ENCODE assay signal across 11 cellular contexts in genomic region chr4:89929425-89930272, GRCh38. TPM values are rescaled to one million over a fixed set of nuclear protein-coding genes. Genes with fewer than 3 reads are reported as not detected.
DNase-seq lines count a peak whose midpoint lies in the region; ATAC-seq, FAIRE-seq and TF ChIP-seq lines count a peak whose summit lies in the region.
"Had no signal": no experiment of that assay in that cellular context is flagged by ENCODE, and none has a peak within 500 bp of the region (broad histone marks: within the 10 kb centered on the region; RNA-seq: fewer than 3 reads in every experiment).

No MANE protein-coding gene starts in this region.

- H3K27me3 ChIP-seq in HAP-1 (ENCODE audit: low read depth) (no peaks in the 10 kb centered on the region), thyroid gland (no peaks in the 10 kb centered on the region)

- no peak for TF ChIP-seq POLR2A in thyroid gland (IDR thresholded peaks at IDR 0.05)

- H3K4me3 ChIP-seq in kidney (ENCODE audit: low read length in 2 of 2): peak overlapping the region; percentile 23 to 43
- no peak overlapping the region for H3K4me3 ChIP-seq in HAP-1
- H3K4me3 ChIP-seq in thyroid gland (replicated peaks in 1 of 3): no peak overlapping the region
- H3K4me3 ChIP-seq: thoracic aorta had no signal

- DNase-seq in HT1080 (ENCODE audit: low read depth) (peak; percentile 29), kidney (no peak), amniotic stem cell (lab: John Stamatoyannopoulos, UW) (no peak), HAP-1 (ENCODE audit: low spot score in 2 of 2) (no peak), thyroid gland (no peak), SW 1271 (lab: John Stamatoyannopoulos, UW) (no peak)

- H3K4me1 ChIP-seq in kidney (ENCODE audit: control insufficient read depth in 1 of 2, insufficient read depth in 1 of 2, low read depth in 1 of 2, low read length in 2 of 2) (no peaks in the 10 kb centered on the region), HAP-1 (no peaks in the 10 kb centered on the region; the same call in 1 of the 2 replicates), thyroid gland (no peaks in the 10 kb centered on the region)
- H3K4me1 ChIP-seq: parathyroid adenoma had no signal

- H3K36me3 ChIP-seq in kidney (ENCODE audit: control insufficient read depth in 1 of 2, insufficient read depth in 2 of 2, low read length in 2 of 2) (no peaks in the 10 kb centered on the region), HAP-1 (replicated peaks) (no peaks in the 10 kb centered on the region), thyroid gland (no peaks in the 10 kb centered on the region)
- H3K36me3 ChIP-seq: thoracic aorta had no signal

- no peak for TF ChIP-seq CTCF in kidney (IDR thresholded peaks at IDR 0.05; ENCODE audit: borderline replicate concordance, extremely low read depth, insufficient read depth)
- no peak for TF ChIP-seq CTCF in thyroid gland (IDR thresholded peaks at IDR 0.05)

- in situ Hi-C loops in HAP-1 (cut with MboI; ENCODE audit: low sequenced_read_pairs): no loop called here

- H3K27ac ChIP-seq in kidney (ENCODE audit: low read depth in 2 of 2, low read length in 2 of 2) (peak overlapping the region in 1 of 2 donors; percentile 49), thyroid gland (no peak overlapping the region)
- H3K27ac ChIP-seq: parathyroid adenoma, thoracic aorta had no signal

- WGBS in thyroid gland, 2 donors: 77% methylated on average over 4 of the region's 4 CpGs

- no peak for FAIRE-seq in kidney (lab: Jason Lieb, UNC)

- no peaks in the 10 kb centered on the region for H3K9me3 ChIP-seq in kidney (ENCODE audit: control insufficient read depth in 1 of 2, low read length in 2 of 2)
- H3K9me3 ChIP-seq in HAP-1: no peaks in the 10 kb centered on the region
- no peaks in the 10 kb centered on the region for H3K9me3 ChIP-seq in thyroid gland
- H3K9me3 ChIP-seq: thoracic aorta had no signal

- no peak overlapping the region for H3K9ac ChIP-seq in kidney (ENCODE audit: low read length in 2 of 2)
- H3K9ac ChIP-seq: parathyroid adenoma had no signal

- intact Hi-C loops in kidney (cut with DNase I): no loop called here
- intact Hi-C loops in thyroid gland (cut with DNase I): no loop called here

- peak; percentile 84 for ATAC-seq in GM18867 (IDR thresholded peaks at IDR 0.05; ENCODE audit: unreplicated experiment)
- ATAC-seq in GM21619 (IDR thresholded peaks at IDR 0.05; ENCODE audit: unreplicated experiment): peak; percentile 91
- ATAC-seq: esophagus mucosa had no signal

RNA-seq across cellular contexts. Expression of gene MMRN1, which starts 35.0 kb away (rescaled TPM):
- total RNA-seq in HT1080 (2014; rRNA removed; shearing (Covaris generic)): not detected in 2 replicates
- 0.01 TPM in 1 of 2 replicates, not detected in the other for polyA plus RNA-seq in HT1080 (2015; cell fraction: cytosol; rRNA removed)
- not detected in 2 replicates for polyA plus RNA-seq in HT1080 (2015; cell fraction: nucleus; rRNA removed)
- total RNA-seq in kidney: 28.9 TPM
- polyA plus RNA-seq in kidney (ENCODE audit: insufficient read depth, low read depth, low replicate concordance): 0.62 TPM
- total RNA-seq in thyroid gland: 100 to 1,000 TPM; 111 to 689 (median 241) TPM

Comparison
In these comparisons a context has a peak if more than half of its experiments do, and no peak if none do; other contexts are left out.
1. H3K4me3 ChIP-seq: peak in kidney (2 of 2); none in HAP-1 (single experiment) and thyroid gland (0 of 3).
2. RNA of gene MMRN1, which starts 35.0 kb away (total RNA-seq): 111 to 689 TPM in thyroid gland and 28.9 TPM in kidney (single experiment); not detected in HT1080; every median in the first group is over 10 times any median in the second.